ENCODE assay signal across 8 cellular contexts in the genomic region with DNA sequence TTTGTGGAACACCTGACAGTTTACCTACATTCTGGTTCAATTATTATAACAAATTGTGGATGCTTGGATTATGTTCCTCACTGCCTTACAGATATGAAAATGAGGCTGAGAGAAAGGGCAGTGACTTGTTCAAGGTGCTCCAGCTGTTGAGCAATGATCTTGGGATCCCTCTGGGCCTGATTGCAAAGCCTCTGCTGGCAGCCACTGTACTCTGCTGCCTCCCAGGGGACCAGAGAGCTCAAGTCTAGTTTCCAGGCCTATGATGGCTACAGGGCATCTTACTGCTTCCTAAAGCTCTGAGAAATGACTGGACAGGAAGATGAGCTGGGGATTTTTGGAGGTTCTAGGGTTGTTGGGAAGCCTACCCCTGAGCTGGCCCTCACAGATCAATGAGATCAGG. TPM values are rescaled to one million over a fixed set of nuclear protein-coding genes. Genes with fewer than 3 reads are reported as not detected.
DNase-seq lines count a peak whose midpoint lies in the region; ATAC-seq and TF ChIP-seq lines count a peak whose summit lies in the region.

No MANE protein-coding gene starts in this region.

- DNase-seq in DND-41, result peak; percentile 57
- peak; percentile 47 for DNase-seq in WERI-Rb-1
- DNase-seq in osteoblast (ENCODE audit: insufficient read length, low spot score, missing footprints), result peak; percentile 65
- DNase-seq in NCI-H446 treated with DMSO at 0.1 percent for 48 hours (lab: John Stamatoyannopoulos, UW), result no peak
- no peak for DNase-seq in DMS114 treated with DMSO at 0.1 percent for 48 hours (lab: John Stamatoyannopoulos, UW; ENCODE audit: unreplicated experiment)

- peak overlapping the region; percentile 32 for H3K9ac ChIP-seq in DND-41 (ENCODE audit: low read depth, low read length)

- no peak overlapping the region for H3K4me3 ChIP-seq in DND-41 (ENCODE audit: low read depth in 1 of 2, low read length in 2 of 2)
- H3K4me3 ChIP-seq in WERI-Rb-1 (ENCODE audit: low read depth, low read length), result no peak overlapping the region
- H3K4me3 ChIP-seq in osteoblast (ENCODE audit: insufficient read depth, low read length), result no peak overlapping the region

- H3K4me2 ChIP-seq in DND-41 (ENCODE audit: insufficient read depth, low read length), result peak overlapping the region; percentile 48
- no peak overlapping the region for H3K4me2 ChIP-seq in osteoblast (ENCODE audit: insufficient read depth, low read length)

- H3K79me2 ChIP-seq in DND-41 (ENCODE audit: insufficient read depth, low read length) (no peaks in the 10 kb centered on the region), osteoblast (ENCODE audit: insufficient read depth, low read length) (no peaks in the 10 kb centered on the region)

- H2AFZ ChIP-seq in DND-41 (ENCODE audit: low read depth, low read length) (peak overlapping the region; percentile 86), osteoblast (ENCODE audit: low read length) (no peak overlapping the region)

- H3K27me3 ChIP-seq in DND-41 (ENCODE audit: insufficient read depth, low read length, poor library complexity), result no peaks in the 10 kb centered on the region
- H3K27me3 ChIP-seq in WERI-Rb-1 (ENCODE audit: insufficient read depth, low read depth, severe bottlenecking), result no peaks in the 10 kb centered on the region
- H3K27me3 ChIP-seq in osteoblast (ENCODE audit: insufficient read depth, low read length), result no peaks in the 10 kb centered on the region

- H3K27ac ChIP-seq in DND-41 (ENCODE audit: low read length), result peak overlapping the region; percentile 96
- H3K27ac ChIP-seq in WERI-Rb-1, result no peak overlapping the region
- H3K27ac ChIP-seq in osteoblast (ENCODE audit: low read depth, low read length), result no peak overlapping the region

- H3K4me1 ChIP-seq in DND-41 (ENCODE audit: insufficient read depth, low read length) (peaks cover 26% of the 10 kb centered on the region), osteoblast (ENCODE audit: insufficient read depth, low read length) (peaks cover 21% of the 10 kb centered on the region)

- H3K9me3 ChIP-seq in DND-41 (ENCODE audit: insufficient read depth, low read length, severe bottlenecking), result no peaks in the 10 kb centered on the region
- no peaks in the 10 kb centered on the region for H3K9me3 ChIP-seq in WERI-Rb-1 (ENCODE audit: severe bottlenecking)
- H3K9me3 ChIP-seq in osteoblast (ENCODE audit: low read depth, low read length), result no peaks in the 10 kb centered on the region

- TF ChIP-seq CTCF in DND-41 (IDR thresholded peaks at IDR 0.05; ENCODE audit: borderline replicate concordance, extremely low read depth, low read length, poor library complexity, severe bottlenecking), result peak; percentile 58
- TF ChIP-seq CTCF in WERI-Rb-1 (IDR thresholded peaks at IDR 0.05; ENCODE audit: low read depth, low read length), result peak; percentile 61
- TF ChIP-seq CTCF in osteoblast (IDR thresholded peaks at IDR 0.05; ENCODE audit: extremely low read depth, low read depth, low read length), result no peak

- H3K36me3 ChIP-seq in DND-41 (ENCODE audit: insufficient read depth, low read length), result no peaks in the 10 kb centered on the region
- H3K36me3 ChIP-seq in WERI-Rb-1, result no peaks in the 10 kb centered on the region
- H3K36me3 ChIP-seq in osteoblast (ENCODE audit: insufficient read depth, low read length), result no peaks in the 10 kb centered on the region

- H4K20me1 ChIP-seq in DND-41 (ENCODE audit: insufficient read depth, low read length) (no peaks in the 10 kb centered on the region), osteoblast (ENCODE audit: insufficient read depth, low read length) (no peaks in the 10 kb centered on the region)

- ATAC-seq in DND-41 (ENCODE audit: insufficient read depth, low read depth) (peak; percentile 51), GM19372 (IDR thresholded peaks at IDR 0.05; ENCODE audit: low read depth, unreplicated experiment) (peak; percentile 48), HG03442 (IDR thresholded peaks at IDR 0.05; ENCODE audit: unreplicated experiment) (peak; percentile 69), HG02884 (IDR thresholded peaks at IDR 0.05; ENCODE audit: unreplicated experiment) (no peak)

RNA-seq across cellular contexts. Expression of gene SHC4, which starts 2.3 kb away (rescaled TPM):
- 0.72 and 1.5 TPM in 2 replicates for total RNA-seq in osteoblast

Comparison
In these comparisons a context has a peak if more than half of its experiments do, and no peak if none do; other contexts are left out.
1. DNase-seq: peak in DND-41 (single experiment), WERI-Rb-1 (single experiment) and osteoblast (single experiment); none in NCI-H446 treated with DMSO at 0.1 percent for 48 hours (single experiment) and DMS114 treated with DMSO at 0.1 percent for 48 hours (single experiment).